In the genomic region with DNA sequence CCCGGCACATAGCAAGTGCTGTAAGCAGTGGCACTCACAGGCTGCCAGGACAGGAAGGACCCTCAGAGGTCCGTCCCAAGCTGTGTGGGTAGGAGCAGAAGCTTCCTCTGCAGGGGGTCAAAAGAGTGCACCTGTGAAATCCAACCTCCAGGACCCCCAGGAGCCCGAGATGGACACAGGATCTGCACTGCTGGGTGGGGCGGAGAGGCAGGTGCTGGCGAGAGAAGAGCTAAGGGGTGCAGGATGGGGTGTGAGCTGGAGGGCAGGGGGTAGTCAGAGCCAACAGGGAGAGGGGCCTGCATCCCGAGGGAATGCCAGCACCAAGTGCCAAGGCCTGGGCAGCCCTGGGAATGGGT, we compare ENCODE assay signal across 18 cellular contexts. TPM values are rescaled to one million over a fixed set of nuclear protein-coding genes. Genes with fewer than 3 reads are reported as not detected.
DNase-seq lines count a peak whose midpoint lies in the region; FAIRE-seq and TF ChIP-seq lines count a peak whose summit lies in the region.
"Had no signal": no experiment of that assay in that cellular context is flagged by ENCODE, and none has a peak within 500 bp of the region (broad histone marks: within the 10 kb centered on the region; RNA-seq: fewer than 3 reads in every experiment).

No MANE protein-coding gene starts in this region.

- H3K9ac ChIP-seq in BLaER1: no peak overlapping the region
- no peak overlapping the region for H3K9ac ChIP-seq in neural progenitor cell

- H3K4me2 ChIP-seq in BLaER1 (peak overlapping the region; percentile 58), neural progenitor cell (peak overlapping the region; percentile 70)
- H3K4me2 ChIP-seq: GM23338 had no signal

- no peak overlapping the region for H2AFZ ChIP-seq in neural progenitor cell (replicated peaks)
- H2AFZ ChIP-seq: GM23338 had no signal

- H3K9me3 ChIP-seq in BLaER1: no peaks in the 10 kb centered on the region
- no peaks in the 10 kb centered on the region for H3K9me3 ChIP-seq in neural progenitor cell (ENCODE audit: low read depth)

- H3K27me3 ChIP-seq in BLaER1: no peaks in the 10 kb centered on the region
- no peaks in the 10 kb centered on the region for H3K27me3 ChIP-seq in neural progenitor cell

- H3K27ac Mint-ChIP-seq in neural progenitor cell: no peak overlapping the region

- no peaks in the 10 kb centered on the region for H4K20me1 ChIP-seq in BLaER1
- no peaks in the 10 kb centered on the region for H4K20me1 ChIP-seq in neural progenitor cell (ENCODE audit: low read depth)

- TF ChIP-seq CTCF in neural progenitor cell (IDR thresholded peaks at IDR 0.05): no peak

- peaks cover 23% of the 10 kb centered on the region for H3K36me3 ChIP-seq in BLaER1
- no peaks in the 10 kb centered on the region for H3K36me3 ChIP-seq in neural progenitor cell

- H3K4me3 ChIP-seq in BLaER1 (no peak overlapping the region), neural progenitor cell (no peak overlapping the region)
- H3K4me3 ChIP-seq: GM23338 had no signal

- H3F3A ChIP-seq in neural progenitor cell (ENCODE audit: low read depth): peaks cover 14% of the 10 kb centered on the region

- H3K79me2 ChIP-seq in neural progenitor cell (ENCODE audit: low read depth): no peaks in the 10 kb centered on the region

- H3K27me3 Mint-ChIP-seq in neural progenitor cell (ENCODE audit: insufficient read depth, low read depth): no peaks in the 10 kb centered on the region

- no peak overlapping the region for H3K4me3 Mint-ChIP-seq in neural progenitor cell
- H3K4me3 Mint-ChIP-seq: CD14-positive monocyte, GM23338 had no signal

- DNase-seq in HTR-8/SVneo (ENCODE audit: insufficient read length, low spot score) (no peak), neural progenitor cell (ENCODE audit: low spot score) (no peak), CD1c-positive myeloid dendritic cell (ENCODE audit: extremely low spot score) (no peak), medulla oblongata (ENCODE audit: extremely low spot score) (no peak), DMS 273 treated with DMSO at 0.1 percent for 48 hours (lab: John Stamatoyannopoulos, UW) (no peak), Kasumi-1 (lab: John Stamatoyannopoulos, UW) (no peak)
- DNase-seq: GDM1, HCEC 1CT, NCI-H1048, SHP77 had no signal

- peaks cover 51% of the 10 kb centered on the region for H3K4me1 ChIP-seq in BLaER1
- H3K4me1 ChIP-seq in neural progenitor cell: peaks cover 19% of the 10 kb centered on the region

- H3K27ac ChIP-seq in BLaER1 (no peak overlapping the region), cingulate gyrus (ENCODE audit: low read depth, low read length) (peak overlapping the region; percentile 8), neural progenitor cell (no peak overlapping the region)

- H3K9me3 Mint-ChIP-seq in neural progenitor cell: no peaks in the 10 kb centered on the region
- H3K9me3 Mint-ChIP-seq: GM23338 had no signal

- peaks cover 19% of the 10 kb centered on the region for H3K4me1 Mint-ChIP-seq in neural progenitor cell

- peak; percentile 44 for FAIRE-seq in HTR-8/SVneo (lab: Jason Lieb, UNC)
- FAIRE-seq: RCC 7860 had no signal

- no peaks in the 10 kb centered on the region for H3K36me3 Mint-ChIP-seq in neural progenitor cell

RNA-seq across cellular contexts. Expression of gene AANAT, which starts 0.7 kb away (rescaled TPM):
- total RNA-seq in neural progenitor cell (ENCODE audit: low replicate concordance): not detected in 2 replicates
- total RNA-seq: A673, Daoy, MCF 10A had no signal

RNA-seq across cellular contexts. Expression of gene UBE2O, which starts 13.8 kb away (rescaled TPM):
- total RNA-seq in neural progenitor cell (ENCODE audit: low replicate concordance): 20.6 and 46.6 TPM in 2 replicates

RNA-seq across cellular contexts. Expression of gene RHBDF2, which starts 34.5 kb away (rescaled TPM):
- total RNA-seq in neural progenitor cell (ENCODE audit: low replicate concordance): 0.79 and 5.0 TPM in 2 replicates
